Comparison of ENCODE assay signal across 11 cellular contexts in the genomic region with DNA sequence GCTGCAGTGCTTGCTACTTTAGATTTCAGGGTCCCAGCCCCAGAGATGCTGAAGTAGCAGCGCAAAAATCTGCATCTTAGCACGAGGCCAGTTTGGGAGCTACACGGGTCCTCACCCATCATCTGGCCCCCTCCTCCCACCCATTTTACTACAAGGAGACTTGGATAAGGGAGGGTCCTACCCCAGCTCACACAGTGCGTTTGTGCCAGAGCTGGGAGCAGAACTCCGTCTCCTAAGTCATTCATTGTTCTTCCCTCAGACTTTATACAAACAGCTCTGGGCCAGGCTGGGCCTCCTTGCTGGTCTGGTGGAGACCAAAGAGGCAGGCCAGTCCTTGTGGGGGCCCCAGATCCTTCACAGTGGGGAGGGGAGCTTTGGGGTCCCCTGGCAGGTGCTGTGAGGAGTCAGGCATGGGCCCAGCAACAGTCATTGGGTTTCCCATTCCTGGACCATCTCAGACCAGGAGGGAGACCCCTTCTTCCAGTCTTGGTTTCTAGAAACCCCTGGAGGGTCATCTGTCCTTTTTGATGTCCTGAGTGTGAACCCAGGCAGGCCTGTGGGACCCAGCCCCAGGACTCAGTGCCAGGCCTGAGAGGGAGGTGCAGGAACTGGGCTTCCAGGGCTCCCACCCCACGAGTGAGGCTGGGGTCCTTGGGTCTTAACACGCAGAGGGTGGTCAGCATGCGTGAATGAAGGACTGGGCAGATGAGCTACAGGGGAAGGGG. TPM values are rescaled to one million over a fixed set of nuclear protein-coding genes. Genes with fewer than 3 reads are reported as not detected.
DNase-seq lines count a peak whose midpoint lies in the region; ATAC-seq, FAIRE-seq and TF ChIP-seq lines count a peak whose summit lies in the region.
"Had no signal": no experiment of that assay in that cellular context is flagged by ENCODE, and none has a peak within 500 bp of the region (broad histone marks: within the 10 kb centered on the region; RNA-seq: fewer than 3 reads in every experiment).

No MANE protein-coding gene starts in this region.

- DNase-seq in H7: peak; percentile 44
- no peak for DNase-seq in K562 (ENCODE audit: extremely low read depth in 1 of 4, low spot score in 3 of 4)
- no peak for DNase-seq in stimulated activated CD4-positive, alpha-beta T cell treated with anti-CD3 and anti-CD28 coated beads, Interleukin-1b, Interleukin-23, amount 100 ng/mL, for 48 hours
- no peak for DNase-seq in RCC 7860 (ENCODE audit: low spot score)
- no peak for DNase-seq in activated gamma-delta T cell (lab: John Stamatoyannopoulos, UW)
- DNase-seq in iPS-NIHi7 (ENCODE audit: extremely low spot score): no peak

- H3K36me3 ChIP-seq in H7 (replicated peaks; ENCODE audit: control insufficient read depth, insufficient read depth, low read length) (no peaks in the 10 kb centered on the region), K562 (ENCODE audit: control insufficient read depth, insufficient read depth, low read length) (no peaks in the 10 kb centered on the region), parathyroid adenoma (ENCODE audit: control insufficient read depth, insufficient read depth, low read length) (no peaks in the 10 kb centered on the region)

- H3K4me1 ChIP-seq in K562 (replicated peaks in 1 of 2; ENCODE audit: control insufficient read depth in 2 of 2, insufficient read depth in 2 of 2, low read length in 2 of 2) (peaks cover 3 to 25% of the 10 kb centered on the region in 2 experiments; a peak in 3 of 5 replicates), parathyroid adenoma (no peaks in the 10 kb centered on the region)

- TF ChIP-seq EP300 in K562 (IDR thresholded peaks at IDR 0.05; ENCODE audit: low read length): no peak

- TF ChIP-seq POLR2A in K562 (conservative IDR thresholded peaks at IDR 0.05): no peak

- no peak for TF ChIP-seq CTCF in K562 (IDR thresholded peaks at IDR 0.05 in 2 of 3, conservative IDR thresholded peaks at IDR 0.05 in 1 of 3; ENCODE audit: insufficient read depth in 2 of 3, low read depth in 1 of 3, low read length in 3 of 3)
- no peak for TF ChIP-seq CTCF in parathyroid adenoma (IDR thresholded peaks at IDR 0.05)

- CTCF ChIA-PET in K562 (lab: Yijun Ruan, JAX; ENCODE audit: low intra/inter-chr PET ratio): interaction anchor here (0.6 to 2.5 kb wide), 6 partner anchors 9 to 184 kb away, joined by 3 to 20 read pairs (median 5); no protein-coding TSS in a partner anchor

- H2AFZ ChIP-seq in K562 (ENCODE audit: low read depth, low read length) (peak overlapping the region; percentile 78; the same call in 1 of the 2 replicates), parathyroid adenoma (peak overlapping the region; percentile 4)

- H3K9me3 ChIP-seq in K562 (replicated peaks; ENCODE audit: control insufficient read depth, insufficient read depth, low read depth, low read length): no peaks in the 10 kb centered on the region
- no peaks in the 10 kb centered on the region for H3K9me3 ChIP-seq in parathyroid adenoma (ENCODE audit: control insufficient read depth, low read length)

- H3K79me2 ChIP-seq in K562 (ENCODE audit: control insufficient read depth, insufficient read depth, low read length) (no peaks in the 10 kb centered on the region), parathyroid adenoma (no peaks in the 10 kb centered on the region)

- intact Hi-C loops in K562 (cut with micrococcal nuclease): loop anchor here (5.0 kb wide), 1 partner anchor 236 kb away; no protein-coding TSS in a partner anchor

- no peak for FAIRE-seq in K562 (lab: Jason Lieb, UNC)
- FAIRE-seq in RCC 7860 (lab: Jason Lieb, UNC): no peak

- H3K27me3 ChIP-seq in H7 (ENCODE audit: control insufficient read depth, insufficient read depth, low read length) (no peaks in the 10 kb centered on the region), K562 (ENCODE audit: control insufficient read depth in 2 of 2, insufficient read depth in 2 of 2, low read length in 2 of 2) (no peaks in the 10 kb centered on the region), parathyroid adenoma (ENCODE audit: control insufficient read depth, insufficient read depth, low read length) (no peaks in the 10 kb centered on the region)

- no peaks in the 10 kb centered on the region for H4K20me1 ChIP-seq in K562 (replicated peaks; ENCODE audit: control insufficient read depth, insufficient read depth, low read length)

- H3K9ac ChIP-seq in K562 (ENCODE audit: insufficient read depth in 1 of 2, low read depth in 2 of 2, low read length in 2 of 2): peak overlapping the region in 1 of 2 experiments; percentile 70; a peak in 2 of 4 replicates
- no peak overlapping the region for H3K9ac ChIP-seq in parathyroid adenoma

- WGBS in K562 (ENCODE audit: insufficient coverage, low coverage, missing lambda C conversion rate): 33% methylated on average over 8 of the region's 8 CpGs

- BruUV-seq in K562 (replicated peaks; lab: Mats Ljungman, UMichigan): no TSS peak

- POLR2A ChIA-PET in K562 (lab: Yijun Ruan, JAX): interaction anchor here (0.6 to 1.1 kb wide), 4 partner anchors 10 to 85 kb away, joined by 3 to 4 read pairs (median 3); no protein-coding TSS in a partner anchor

- no peak overlapping the region for H3K27ac ChIP-seq in K562 (ENCODE audit: extremely low read depth, low read depth, low read length)
- no peak overlapping the region for H3K27ac ChIP-seq in parathyroid adenoma
- H3K27ac ChIP-seq: epithelial cell of prostate had no signal

- H3K9me1 ChIP-seq in K562 (ENCODE audit: control insufficient read depth, insufficient read depth, low read length): no peaks in the 10 kb centered on the region

- TF ChIP-seq RAD21 in K562 (CRISPR knock-in tag; conservative IDR thresholded peaks at IDR 0.05 in 1 of 2, IDR thresholded peaks at IDR 0.05 in 1 of 2): no peak

- ATAC-seq in GM18498 (IDR thresholded peaks at IDR 0.05; ENCODE audit: unreplicated experiment): peak; percentile 29
- ATAC-seq in K562: peak; percentile 30; the same call in 2 of the 3 replicates

- in situ Hi-C loops in K562 (cut with MboI): no loop called here

- H3K4me2 ChIP-seq in K562 (ENCODE audit: insufficient read depth, low read length) (no peak overlapping the region), parathyroid adenoma (ENCODE audit: low read length) (no peak overlapping the region)

- H3K4me3 ChIP-seq in H7 (ENCODE audit: insufficient read depth, low read depth, low read length): no peak overlapping the region
- no peak overlapping the region for H3K4me3 ChIP-seq in K562
- no peak overlapping the region for H3K4me3 ChIP-seq in parathyroid adenoma (ENCODE audit: low read depth, low read length)

RNA-seq across cellular contexts. Expression of a gene that starts 2.3 kb away (rescaled TPM):
- total RNA-seq in H7 (2014; rRNA removed; shearing (Covaris generic)): not detected in 2 replicates
- not detected in 2 replicates for total RNA-seq in K562 (2011; cell fraction: chromatin; rRNA removed; ENCODE audit: low replicate concordance)
- not detected in 2 replicates for total RNA-seq in K562 (2011; cell fraction: nucleolus; rRNA removed)
- total RNA-seq in K562 (2011; cell fraction: nucleoplasm; rRNA removed): not detected in 2 replicates
- total RNA-seq in K562 (2014; rRNA removed) (1.5 and 2.6 TPM in 2 replicates), K562 (2014; rRNA removed; fragmentation: Illumina TruSeq; extraction: Trizol) (not detected in 2 replicates), K562 (2015; rRNA removed; fragmentation: Illumina TruSeq; extraction: Trizol) (0.36 TPM in 1 of 2 replicates, not detected in the other), K562 (2021) (0.51 and 0.58 TPM in 2 replicates)
- polyA plus RNA-seq in K562 (2011; rRNA removed) (0.28 and 0.81 TPM in 2 replicates), K562 (2014; fragmentation: Illumina TruSeq; extraction: Trizol) (0.57 TPM in 1 of 2 replicates, not detected in the other), K562 (2014; fragmentation: Nextera tagmentation; extraction: Ambion mirVana) (under 1 TPM; 0.32 to 0.53 TPM), K562 (2014; rRNA removed) (1.0 and 3.0 TPM in 2 replicates)
- 0.57 and 0.58 TPM in 2 replicates for polyA plus RNA-seq in K562 (2011; cell fraction: cytosol; rRNA removed)
- 0.43 and 0.73 TPM in 2 replicates for polyA plus RNA-seq in K562 (2011; cell fraction: nucleus; rRNA removed)
- polyA plus RNA-seq in K562 (2012): 0.44 and 3.0 TPM in 2 replicates
- not detected in 2 replicates for polyA minus RNA-seq in K562 (2011; rRNA and poly(A)+ RNA removed)
- 2.4 TPM in 1 of 2 replicates, not detected in the other for polyA minus RNA-seq in K562 (2011; cell fraction: cytosol; rRNA and poly(A)+ RNA removed)
- polyA minus RNA-seq in K562 (2011; cell fraction: nucleus; rRNA and poly(A)+ RNA removed): not detected in 2 replicates
- total RNA-seq: CD4-positive, CD25-positive, alpha-beta regulatory T cell; kidney epithelial cell had no signal
- polyA plus RNA-seq: CD4-positive, CD25-positive, alpha-beta regulatory T cell had no signal

RNA-seq across cellular contexts. Expression of a gene that starts 23.6 kb away (rescaled TPM):
- total RNA-seq in H7 (2014; rRNA removed; shearing (Covaris generic)): 6.5 and 9.4 TPM in 2 replicates
- 20.2 and 24.4 TPM in 2 replicates for total RNA-seq in K562 (2011; cell fraction: chromatin; rRNA removed; ENCODE audit: low replicate concordance)
- 28.2 and 32.0 TPM in 2 replicates for total RNA-seq in K562 (2011; cell fraction: nucleolus; rRNA removed)
- 28.4 and 30.6 TPM in 2 replicates for total RNA-seq in K562 (2011; cell fraction: nucleoplasm; rRNA removed)
- total RNA-seq in K562 (2014; rRNA removed) (5.4 and 7.2 TPM in 2 replicates), K562 (2014; rRNA removed; fragmentation: Illumina TruSeq; extraction: Trizol) (5.9 and 6.0 TPM in 2 replicates), K562 (2015; rRNA removed; fragmentation: Illumina TruSeq; extraction: Trizol) (5.1 and 5.3 TPM in 2 replicates), K562 (2021) (7.8 and 8.0 TPM in 2 replicates)
- polyA plus RNA-seq in K562 (2011; rRNA removed) (17.9 and 21.5 TPM in 2 replicates), K562 (2014; fragmentation: Illumina TruSeq; extraction: Trizol) (9.4 and 10.0 TPM in 2 replicates), K562 (2014; fragmentation: Nextera tagmentation; extraction: Ambion mirVana) (1 to 10 TPM; 2.3 to 2.4 TPM), K562 (2014; rRNA removed) (6.5 and 8.3 TPM in 2 replicates)
- 25.0 and 29.5 TPM in 2 replicates for polyA plus RNA-seq in K562 (2011; cell fraction: cytosol; rRNA removed)
- polyA plus RNA-seq in K562 (2011; cell fraction: nucleus; rRNA removed): 44.5 and 48.0 TPM in 2 replicates
- 8.9 and 16.5 TPM in 2 replicates for polyA plus RNA-seq in K562 (2012)
- polyA minus RNA-seq in K562 (2011; rRNA and poly(A)+ RNA removed): 13.7 and 15.4 TPM in 2 replicates
- 6.8 and 7.7 TPM in 2 replicates for polyA minus RNA-seq in K562 (2011; cell fraction: cytosol; rRNA and poly(A)+ RNA removed)
- 15.3 and 21.9 TPM in 2 replicates for polyA minus RNA-seq in K562 (2011; cell fraction: nucleus; rRNA and poly(A)+ RNA removed)

RNA-seq across cellular contexts. Expression of a gene that starts 36.1 kb away (rescaled TPM):
- 36.1 and 37.0 TPM in 2 replicates for total RNA-seq in H7 (2014; rRNA removed; shearing (Covaris generic))
- total RNA-seq in K562 (2011; cell fraction: chromatin; rRNA removed; ENCODE audit: low replicate concordance): 19.7 and 30.9 TPM in 2 replicates
- total RNA-seq in K562 (2011; cell fraction: nucleolus; rRNA removed): 10.5 and 12.1 TPM in 2 replicates
- 21.0 and 33.4 TPM in 2 replicates for total RNA-seq in K562 (2011; cell fraction: nucleoplasm; rRNA removed)
- total RNA-seq in K562 (2014; rRNA removed): 26.1 and 27.6 TPM in 2 replicates
- 35.8 and 44.2 TPM in 2 replicates for total RNA-seq in K562 (2014; rRNA removed; fragmentation: Illumina TruSeq; extraction: Trizol)
- 19.4 and 23.2 TPM in 2 replicates for total RNA-seq in K562 (2015; rRNA removed; fragmentation: Illumina TruSeq; extraction: Trizol)
- total RNA-seq in K562 (2021): 37.8 and 40.5 TPM in 2 replicates
- 29.1 and 31.0 TPM in 2 replicates for polyA plus RNA-seq in K562 (2011; rRNA removed)
- polyA plus RNA-seq in K562 (2011; cell fraction: cytosol; rRNA removed): 4.9 and 14.0 TPM in 2 replicates
- polyA plus RNA-seq in K562 (2011; cell fraction: nucleus; rRNA removed): 14.6 and 16.7 TPM in 2 replicates
- polyA plus RNA-seq in K562 (2012): 8.6 and 9.6 TPM in 2 replicates
- polyA plus RNA-seq in K562 (2014; fragmentation: Illumina TruSeq; extraction: Trizol): 23.0 and 23.4 TPM in 2 replicates
- polyA plus RNA-seq in K562 (2014; fragmentation: Nextera tagmentation; extraction: Ambion mirVana): 10 to 100 TPM; 11.2 to 17.1 TPM
- 25.8 and 26.4 TPM in 2 replicates for polyA plus RNA-seq in K562 (2014; rRNA removed)
- 40.6 and 45.9 TPM in 2 replicates for polyA minus RNA-seq in K562 (2011; rRNA and poly(A)+ RNA removed)
- polyA minus RNA-seq in K562 (2011; cell fraction: cytosol; rRNA and poly(A)+ RNA removed): 19.4 and 28.1 TPM in 2 replicates
- polyA minus RNA-seq in K562 (2011; cell fraction: nucleus; rRNA and poly(A)+ RNA removed): 11.2 and 19.1 TPM in 2 replicates
